ENCODE assay signal across 18 cellular contexts in the genomic region with DNA sequence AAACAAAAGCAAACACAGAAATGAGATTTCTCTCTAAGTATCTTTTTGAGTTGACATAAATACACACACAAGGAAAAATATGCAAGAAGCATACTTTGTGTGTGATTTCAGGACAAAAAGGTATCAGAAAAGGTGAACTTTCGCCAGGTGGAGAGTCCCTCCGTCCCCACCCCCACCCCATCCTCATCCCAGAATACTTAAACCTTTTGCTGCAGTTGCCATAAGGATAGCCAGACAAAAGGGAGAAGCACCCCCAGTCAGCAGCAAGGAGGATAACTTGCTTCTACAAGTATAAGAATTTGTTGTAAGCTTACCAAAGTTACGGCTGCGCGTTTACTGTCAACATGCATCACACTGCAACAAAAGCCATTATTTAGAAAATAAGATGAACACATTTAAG.
"Had no signal": no experiment of that assay in that cellular context is flagged by ENCODE, and none has a peak within 500 bp of the region (broad histone marks: within the 10 kb centered on the region; RNA-seq: fewer than 3 reads in every experiment).

No MANE protein-coding gene starts in this region.

- H3K27me3 ChIP-seq: gastrocnemius medialis, heart right ventricle, left lung, pancreas, right lobe of liver had no signal

- H3K4me3 ChIP-seq: gastrocnemius medialis, heart right ventricle, left lung, lower lobe of right lung, pancreas, prostate gland, right lobe of liver, thoracic aorta had no signal

- H3K9me3 Mint-ChIP-seq: natural killer cell treated with Interleukin-12 subunit alpha and Interleukin-12 subunit beta and Interleukin-15 and Interleukin-18, amount 100 ng/mL, for 72 hours; stimulated activated memory B cell treated with anti-CD40 and anti-IgM and Interleukin-4, amounts not matched to agents 10 μg/mL and 1 μg/mL and 100 μg/mL, for 72 hours; stimulated activated naive CD8-positive, alpha-beta T cell treated with anti-CD3 and anti-CD28 coated beads, Interleukin-15, amount 100 ng/mL, for 72 hours had no signal

- H3K4me1 ChIP-seq: prostate gland, right lobe of liver had no signal

- H3K36me3 Mint-ChIP-seq: natural killer cell treated with Interleukin-12 subunit alpha and Interleukin-12 subunit beta and Interleukin-15 and Interleukin-18, amount 100 ng/mL, for 72 hours had no signal

- H3K36me3 ChIP-seq: gastrocnemius medialis, pancreas, prostate gland, right lobe of liver, thoracic aorta had no signal

- H3K4me3 Mint-ChIP-seq: natural killer cell treated with Interleukin-12 subunit alpha and Interleukin-12 subunit beta and Interleukin-15 and Interleukin-18, amount 100 ng/mL, for 72 hours; stimulated activated memory B cell treated with anti-CD40 and anti-IgM and Interleukin-4, amounts not matched to agents 10 μg/mL and 1 μg/mL and 100 μg/mL, for 72 hours; stimulated activated naive CD8-positive, alpha-beta T cell treated with anti-CD3 and anti-CD28 coated beads, Interleukin-15, amount 100 ng/mL, for 72 hours had no signal

- H3K27me3 Mint-ChIP-seq: natural killer cell treated with Interleukin-12 subunit alpha and Interleukin-12 subunit beta and Interleukin-15 and Interleukin-18, amount 100 ng/mL, for 72 hours; stimulated activated naive CD8-positive, alpha-beta T cell treated with anti-CD3 and anti-CD28 coated beads, Interleukin-15, amount 100 ng/mL, for 72 hours had no signal

- H3K27ac Mint-ChIP-seq: natural killer cell treated with Interleukin-12 subunit alpha and Interleukin-12 subunit beta and Interleukin-15 and Interleukin-18, amount 100 ng/mL, for 72 hours; stimulated activated memory B cell treated with anti-CD40 and anti-IgM and Interleukin-4, amounts not matched to agents 10 μg/mL and 1 μg/mL and 100 μg/mL, for 72 hours; stimulated activated naive CD8-positive, alpha-beta T cell treated with anti-CD3 and anti-CD28 coated beads, Interleukin-15, amount 100 ng/mL, for 72 hours had no signal

- DNase-seq: effector memory CD4-positive, alpha-beta T cell; gastrocnemius medialis; heart right ventricle; islet precursor cell; left lung; lower lobe of right lung; mesenchymal stem cell; midbrain; occipital lobe; pancreas; right lobe of liver; stimulated activated CD4-positive, alpha-beta T cell treated with anti-CD3 and anti-CD28 coated beads, Interleukin-4, amount 100 ng/mL, for 1 hour; stimulated activated naive CD8-positive, alpha-beta T cell treated with anti-CD3 and anti-CD28 coated beads, Interleukin-15, amount 100 ng/mL, for 72 hours; trophoblast cell had no signal

- H3K27ac ChIP-seq: gastrocnemius medialis, heart right ventricle, left lung, lower lobe of right lung, pancreas, prostate gland, right lobe of liver, thoracic aorta had no signal

- H3K9me3 ChIP-seq: gastrocnemius medialis, heart right ventricle, left lung, lower lobe of right lung, pancreas, prostate gland, right lobe of liver, thoracic aorta had no signal
